Comparison of ENCODE assay signal across 8 cellular contexts in the genomic region with DNA sequence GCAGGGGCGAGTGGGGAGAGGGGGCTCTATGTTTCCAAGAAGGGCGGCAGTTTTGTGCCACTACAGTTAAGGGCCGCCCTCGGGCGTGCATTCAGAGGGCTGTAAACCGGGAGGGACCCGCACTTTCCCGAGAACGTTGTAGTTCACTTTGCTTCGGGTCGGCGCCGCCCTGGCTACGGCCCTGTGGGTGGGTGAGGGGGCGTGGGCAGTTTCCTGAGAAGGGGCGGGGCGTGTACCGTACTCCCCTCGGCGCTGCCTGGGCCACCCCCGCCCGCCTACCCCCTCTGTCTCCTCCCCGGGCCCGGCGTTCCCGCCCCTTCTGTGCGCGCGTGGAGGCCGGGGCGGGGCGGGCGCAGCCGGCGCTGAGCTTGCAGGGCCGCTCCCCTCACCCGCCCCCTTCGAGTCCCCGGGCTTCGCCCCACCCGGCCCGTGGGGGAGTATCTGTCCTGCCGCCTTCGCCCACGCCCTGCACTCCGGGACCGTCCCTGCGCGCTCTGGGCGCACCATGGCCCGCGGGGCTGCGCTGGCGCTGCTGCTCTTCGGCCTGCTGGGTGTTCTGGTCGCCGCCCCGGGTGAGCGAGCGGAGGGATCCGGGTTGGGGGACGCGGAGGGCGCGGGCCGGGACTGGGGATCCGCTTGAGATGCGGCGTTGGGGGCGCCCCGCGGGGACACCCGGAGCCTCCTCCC. TPM values are rescaled to one million over a fixed set of nuclear protein-coding genes. Genes with fewer than 3 reads are reported as not detected.
DNase-seq lines count a peak whose midpoint lies in the region; ATAC-seq and TF ChIP-seq lines count a peak whose summit lies in the region.

A gene with protein sequence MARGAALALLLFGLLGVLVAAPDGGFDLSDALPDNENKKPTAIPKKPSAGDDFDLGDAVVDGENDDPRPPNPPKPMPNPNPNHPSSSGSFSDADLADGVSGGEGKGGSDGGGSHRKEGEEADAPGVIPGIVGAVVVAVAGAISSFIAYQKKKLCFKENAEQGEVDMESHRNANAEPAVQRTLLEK (plus strand): TSS at position 440 of the 687 bp plus-strand sequence. CDS start 66 bp downstream, at position 506.

- H3K27me3 Mint-ChIP-seq in activated CD4-positive, alpha-beta memory T cell treated with anti-CD3 and anti-CD28 coated beads, Interleukin-2, amount 10 ng/mL, durations not matched to agents 7 days and 5 days: peaks cover 3% of the 10 kb centered on the region
- peaks cover 23% of the 10 kb centered on the region for H3K27me3 Mint-ChIP-seq in endothelial cell (ENCODE audit: unreplicated experiment)

- TF ChIP-seq CTCF in AG09319 (IDR thresholded peaks at IDR 0.05; ENCODE audit: low read depth, low read length) (no peak), endothelial cell (IDR thresholded peaks at IDR 0.05; ENCODE audit: unreplicated experiment) (no peak)

- H3K9ac ChIP-seq in muscle layer of colon (ENCODE audit: low read length): peak within 1 kb of the TSS; percentile 75

- no peaks in the 10 kb centered on the region for H3K27me3 ChIP-seq in muscle layer of colon (ENCODE audit: control insufficient read depth in 1 of 2, insufficient read depth in 2 of 2, low read length in 2 of 2)

- peak within 1 kb of the TSS; percentile 94 for H3K4me3 Mint-ChIP-seq in activated CD4-positive, alpha-beta memory T cell treated with anti-CD3 and anti-CD28 coated beads, Interleukin-2, amount 10 ng/mL, durations not matched to agents 7 days and 5 days
- H3K4me3 Mint-ChIP-seq in endothelial cell (ENCODE audit: unreplicated experiment): peak within 1 kb of the TSS; percentile 99

- POLR2A ChIA-PET in activated CD4-positive, alpha-beta memory T cell treated with anti-CD3 and anti-CD28 coated beads, Interleukin-2, amount 10 ng/mL, durations not matched to agents 7 days and 5 days (lab: Charles Lee): no interaction called here

- CTCF ChIA-PET in activated CD4-positive, alpha-beta memory T cell treated with anti-CD3 and anti-CD28 coated beads, Interleukin-2, amount 10 ng/mL, durations not matched to agents 7 days and 5 days (lab: Charles Lee): no interaction called here

- DNase-seq in AG09319 (ENCODE audit: extremely low read depth, low read depth): peak; percentile 70
- peak; percentile 93 for DNase-seq in activated CD4-positive, alpha-beta memory T cell treated with anti-CD3 and anti-CD28 coated beads, Interleukin-2, amount 10 ng/mL, durations not matched to agents 7 days and 5 days
- DNase-seq in endothelial cell (ENCODE audit: low spot score): peak; percentile 91
- peak; percentile 88 to 97 for DNase-seq in stimulated activated CD8-positive, alpha-beta memory T cell treated with anti-CD3 and anti-CD28 coated beads, Interleukin-7, amount 100 ng/mL, for 4 hours (ENCODE audit: low read depth in 2 of 2)
- no peak for DNase-seq in NCI-H446 treated with DMSO at 0.1 percent for 48 hours (lab: John Stamatoyannopoulos, UW)

- H3K36me3 Mint-ChIP-seq in activated CD4-positive, alpha-beta memory T cell treated with anti-CD3 and anti-CD28 coated beads, Interleukin-2, amount 10 ng/mL, durations not matched to agents 7 days and 5 days (ENCODE audit: low read depth): peaks cover 41% of the 10 kb centered on the region
- peaks cover 7% of the 10 kb centered on the region for H3K36me3 Mint-ChIP-seq in endothelial cell (ENCODE audit: low read depth, unreplicated experiment)

- H3K4me1 Mint-ChIP-seq in activated CD4-positive, alpha-beta memory T cell treated with anti-CD3 and anti-CD28 coated beads, Interleukin-2, amount 10 ng/mL, durations not matched to agents 7 days and 5 days: peaks cover 31% of the 10 kb centered on the region
- peaks cover 40% of the 10 kb centered on the region for H3K4me1 Mint-ChIP-seq in endothelial cell (ENCODE audit: unreplicated experiment)

- H3K27ac ChIP-seq in muscle layer of colon (ENCODE audit: low read depth, low read length): peak within 1 kb of the TSS; percentile 71

- H3K36me3 ChIP-seq in muscle layer of colon (ENCODE audit: insufficient read depth, low read length): no peaks in the 10 kb centered on the region

- H3K4me1 ChIP-seq in muscle layer of colon (ENCODE audit: insufficient read depth, low read length): peaks cover 27% of the 10 kb centered on the region

- H3K27ac Mint-ChIP-seq in activated CD4-positive, alpha-beta memory T cell treated with anti-CD3 and anti-CD28 coated beads, Interleukin-2, amount 10 ng/mL, durations not matched to agents 7 days and 5 days: peak within 1 kb of the TSS; percentile 92
- H3K27ac Mint-ChIP-seq in endothelial cell (ENCODE audit: unreplicated experiment): peak within 1 kb of the TSS; percentile 98

- no peaks in the 10 kb centered on the region for H3K9me3 ChIP-seq in muscle layer of colon (ENCODE audit: low read length)

- H3K4me3 ChIP-seq in muscle layer of colon (ENCODE audit: low read depth in 1 of 2, low read length in 2 of 2): peak within 1 kb of the TSS; percentile 71 to 76

- ATAC-seq in GM19397 (IDR thresholded peaks at IDR 0.05; ENCODE audit: unreplicated experiment): peak; percentile 92
- ATAC-seq in HG03565 (IDR thresholded peaks at IDR 0.05; ENCODE audit: unreplicated experiment): peak; percentile 79

- no peaks in the 10 kb centered on the region for H3K9me3 Mint-ChIP-seq in activated CD4-positive, alpha-beta memory T cell treated with anti-CD3 and anti-CD28 coated beads, Interleukin-2, amount 10 ng/mL, durations not matched to agents 7 days and 5 days
- H3K9me3 Mint-ChIP-seq in endothelial cell (ENCODE audit: unreplicated experiment): no peaks in the 10 kb centered on the region

RNA-seq across cellular contexts. Expression of the gene that starts here (rescaled TPM):
- total RNA-seq in activated CD4-positive, alpha-beta memory T cell treated with anti-CD3 and anti-CD28 coated beads, Interleukin-2, amount 10 ng/mL, durations not matched to agents 7 days and 5 days: 100 to 1,000 TPM; 389 to 410 TPM
- total RNA-seq in endothelial cell (ENCODE audit: unreplicated experiment): 714 TPM
